8 cellular contexts compared by ENCODE assay signal in genomic region chr11:117327567-117328413, GRCh38. TPM values are rescaled to one million over a fixed set of nuclear protein-coding genes. Genes with fewer than 3 reads are reported as not detected.
A peak's percentile ranks its signal among the peaks of the same experiment; 100 is the strongest.
DNase-seq lines count a peak whose midpoint lies in the region; ATAC-seq and TF ChIP-seq lines count a peak whose summit lies in the region.

Gene CEP164 (plus strand): TSS chr11:117327854. CDS start chr11:117338587, 10,733 bp downstream.

- peak in 1 of 4 experiments; percentile 16 for TF ChIP-seq CTCF in uterus (IDR thresholded peaks at IDR 0.05)

- ATAC-seq in GM18498 (IDR thresholded peaks at IDR 0.05; ENCODE audit: unreplicated experiment) (peak; percentile 96), HG02938 (IDR thresholded peaks at IDR 0.05; ENCODE audit: unreplicated experiment) (peak; percentile 92), right cardiac atrium (peak; percentile 98 to 99)

- no peaks in the 10 kb centered on the region for H3K9me3 ChIP-seq in right cardiac atrium (ENCODE audit: control insufficient read depth, low read length)
- no peaks in the 10 kb centered on the region for H3K9me3 ChIP-seq in uterus

- peak; percentile 53 to 61 for TF ChIP-seq POLR2A in uterus (IDR thresholded peaks at IDR 0.05)

- H3K27ac ChIP-seq in right cardiac atrium (ENCODE audit: low read length) = peak within 1 kb of the TSS; percentile 89
- H3K27ac ChIP-seq in uterus = peak within 1 kb of the TSS; percentile 84 to 96

- under 1% methylated on average over 64 of the region's 64 CpGs for WGBS in right cardiac atrium

- DNase-seq in NCI-H187 (lab: John Stamatoyannopoulos, UW) (peak; percentile 70 to 91), T-helper 2 cell (peak; percentile 81 to 98 (median 92)), anterior cingulate cortex (lab: John Stamatoyannopoulos, UW) (peak; percentile 72 to 98 (median 94)), right cardiac atrium (peak; percentile 97 to 98 (median 97)), pulmonary artery endothelial cell (ENCODE audit: low read depth, low spot score) (peak; percentile 85), uterus (peak; percentile 96 to 97)

- H3K4me3 ChIP-seq in right cardiac atrium (ENCODE audit: low read length) (peak within 1 kb of the TSS; percentile 79), uterus (peak within 1 kb of the TSS; percentile 59 to 79)

- peaks cover 3% of the 10 kb centered on the region for H3K4me1 ChIP-seq in right cardiac atrium (ENCODE audit: control insufficient read depth, insufficient read depth, low read length)
- no peaks in the 10 kb centered on the region for H3K4me1 ChIP-seq in uterus

- intact Hi-C loops in right cardiac atrium (cut with DNase I) = no loop called here
- intact Hi-C loops in uterus (cut with DNase I; ENCODE audit: low total_unique reads) = no loop called here

- H3K36me3 ChIP-seq in uterus = no peaks in the 10 kb centered on the region

- H3K27me3 ChIP-seq in right cardiac atrium (ENCODE audit: control insufficient read depth, insufficient read depth) (no peaks in the 10 kb centered on the region), uterus (no peaks in the 10 kb centered on the region)

RNA-seq across cellular contexts. Expression of gene CEP164, which starts in this region (rescaled TPM):
- total RNA-seq in right cardiac atrium (10 to 100 TPM in 1 of 4 donors, 1 to 10 TPM in 3; 7.9 to 10.6 (median 9.2) TPM), pulmonary artery endothelial cell (28.8 and 32.8 TPM in 2 replicates), uterus (10 to 100 TPM; 16.4 to 64.2 (median 46.1) TPM)
- 8.6 TPM for polyA plus RNA-seq in right cardiac atrium

Comparison
In these comparisons a context has a peak if more than half of its experiments do, and no peak if none do; other contexts are left out.
1. Peak in every context shown above with its lines: DNase-seq, ATAC-seq, H3K4me3 ChIP-seq and H3K27ac ChIP-seq.